16 cellular contexts compared by ENCODE assay signal in the genomic region with DNA sequence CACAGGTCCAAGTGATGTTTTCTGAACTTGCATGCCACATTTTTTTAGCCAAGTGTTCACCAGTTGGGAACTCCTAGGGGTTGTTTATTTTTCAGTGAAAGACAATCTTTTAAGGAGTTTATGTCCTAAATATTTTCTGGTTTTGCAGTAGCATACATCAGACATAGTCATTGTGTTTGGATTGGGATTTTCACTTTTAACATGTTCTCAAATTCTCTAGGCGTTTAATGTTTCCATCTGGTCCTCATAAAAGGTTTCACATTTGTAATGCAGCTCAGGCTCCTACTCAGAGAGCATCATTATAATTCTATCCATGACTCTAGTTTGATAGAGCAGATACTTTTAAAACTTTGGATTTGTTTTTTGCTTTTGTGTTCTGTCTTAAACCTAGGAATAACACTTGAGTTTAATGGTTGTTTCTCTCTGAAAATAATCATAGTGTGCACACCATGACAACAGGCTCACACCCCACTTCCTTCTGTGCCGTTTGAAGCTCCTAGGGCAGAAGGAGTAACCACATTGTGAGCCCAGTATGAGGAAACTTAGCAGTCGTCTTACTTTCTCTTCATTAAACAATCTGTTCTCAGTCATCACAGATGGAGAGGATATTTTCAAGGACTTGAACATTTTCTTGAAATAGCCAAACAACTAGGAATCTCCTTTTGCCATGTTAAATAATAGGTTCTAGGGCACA.
A peak's percentile ranks its signal among the peaks of the same experiment; 100 is the strongest.
DNase-seq lines count a peak whose midpoint lies in the region; FAIRE-seq and TF ChIP-seq lines count a peak whose summit lies in the region.
"Had no signal": no experiment of that assay in that cellular context is flagged by ENCODE, and none has a peak within 500 bp of the region (broad histone marks: within the 10 kb centered on the region; RNA-seq: fewer than 3 reads in every experiment).

No MANE protein-coding gene starts in this region.

- H3K27me3 Mint-ChIP-seq in CD14-positive monocyte (ENCODE audit: low read depth in 3 of 3): no peaks in the 10 kb centered on the region

- no peaks in the 10 kb centered on the region for H3K9me3 ChIP-seq in kidney (ENCODE audit: control insufficient read depth in 1 of 2, low read length in 2 of 2)
- H3K9me3 ChIP-seq: adrenal gland, left lung had no signal

- no peaks in the 10 kb centered on the region for H3K36me3 Mint-ChIP-seq in CD14-positive monocyte
- H3K36me3 Mint-ChIP-seq: activated CD4-positive, alpha-beta memory T cell treated with anti-CD3 and anti-CD28 coated beads for 36 hours had no signal

- no peak for TF ChIP-seq CTCF in CD14-positive monocyte (IDR thresholded peaks at IDR 0.05)
- TF ChIP-seq CTCF in kidney (IDR thresholded peaks at IDR 0.05; ENCODE audit: borderline replicate concordance, extremely low read depth, insufficient read depth): no peak

- FAIRE-seq in kidney (lab: Jason Lieb, UNC): no peak

- no peak overlapping the region for H3K4me3 ChIP-seq in kidney (ENCODE audit: low read length in 2 of 2)
- H3K4me3 ChIP-seq: adrenal gland, left lung had no signal

- intact Hi-C loops in CD14-positive monocyte (cut with micrococcal nuclease) (no loop called here), kidney (cut with DNase I) (no loop called here)

- H3K27ac ChIP-seq in kidney (ENCODE audit: low read depth in 2 of 2, low read length in 2 of 2): no peak overlapping the region
- H3K27ac ChIP-seq: adrenal gland, left lung had no signal

- H3K9ac ChIP-seq in kidney (ENCODE audit: low read length in 2 of 2): no peak overlapping the region

- peaks cover 0 to 2% (median 0%) of the 10 kb centered on the region in 7 donors for H3K9me3 Mint-ChIP-seq in CD14-positive monocyte
- H3K9me3 Mint-ChIP-seq: activated CD4-positive, alpha-beta memory T cell treated with anti-CD3 and anti-CD28 coated beads for 36 hours; activated T-helper 1 cell treated with anti-CD3 and anti-CD28 coated beads, Interleukin-12 subunit alpha, Interleukin-12 subunit beta, Interleukin-2, Interleukin-4 antibody, amounts not matched to agents 30 ng/mL and 10 ng/mL and 1 ng/mL, durations not matched to agents 14 hours and 24 hours and 36 hours had no signal

- peaks cover 27% of the 10 kb centered on the region for H3K4me1 Mint-ChIP-seq in CD14-positive monocyte

- H3K4me3 Mint-ChIP-seq in CD14-positive monocyte: no peak overlapping the region
- H3K4me3 Mint-ChIP-seq: activated CD4-positive, alpha-beta memory T cell treated with anti-CD3 and anti-CD28 coated beads for 36 hours; activated T-helper 1 cell treated with anti-CD3 and anti-CD28 coated beads, Interleukin-12 subunit alpha, Interleukin-12 subunit beta, Interleukin-2, Interleukin-4 antibody, amounts not matched to agents 30 ng/mL and 10 ng/mL and 1 ng/mL, durations not matched to agents 14 hours and 24 hours and 36 hours had no signal

- H3K27ac Mint-ChIP-seq in CD14-positive monocyte: peak overlapping the region in 5 of 7 donors; percentile 4 to 72 (median 46)
- H3K27ac Mint-ChIP-seq: activated CD4-positive, alpha-beta memory T cell treated with anti-CD3 and anti-CD28 coated beads for 36 hours; activated T-helper 1 cell treated with anti-CD3 and anti-CD28 coated beads, Interleukin-12 subunit alpha, Interleukin-12 subunit beta, Interleukin-2, Interleukin-4 antibody, amounts not matched to agents 30 ng/mL and 10 ng/mL and 1 ng/mL, durations not matched to agents 14 hours and 24 hours and 36 hours had no signal

- no peaks in the 10 kb centered on the region for H3K36me3 ChIP-seq in kidney (ENCODE audit: control insufficient read depth in 1 of 2, insufficient read depth in 2 of 2, low read length in 2 of 2)
- H3K36me3 ChIP-seq: adrenal gland, left lung had no signal

- no peak for DNase-seq in CD14-positive monocyte (ENCODE audit: low spot score)
- DNase-seq in KG1 (lab: John Stamatoyannopoulos, UW): peak; percentile 5
- peak; percentile 76 for DNase-seq in SKM-1 treated with dmso at 0.1 percent for 144 hours (lab: John Stamatoyannopoulos, UW; ENCODE audit: unreplicated experiment)
- DNase-seq in myocyte (ENCODE audit: low read depth): peak; percentile 24
- DNase-seq in NCI-H526 treated with DMSO at 0.1 percent for 48 hours (lab: John Stamatoyannopoulos, UW): no peak
- DNase-seq in kidney: no peak
- DNase-seq in activated gamma-delta T cell (lab: John Stamatoyannopoulos, UW): no peak
- no peak for DNase-seq in NCI-H2171 (lab: John Stamatoyannopoulos, UW)
- DNase-seq: activated CD4-positive, alpha-beta memory T cell treated with anti-CD3 and anti-CD28 coated beads for 36 hours; adrenal gland; C1 segment of cervical spinal cord; DMS79 treated with DMSO at 0.1 percent for 48 hours; left lung; NCI-H1436; stimulated activated CD4-positive, alpha-beta T cell treated with anti-CD3 and anti-CD28 coated beads, Interleukin-2, amount 100 ng/mL, for 24 hours had no signal

- no peaks in the 10 kb centered on the region for H3K4me1 ChIP-seq in kidney (ENCODE audit: control insufficient read depth in 1 of 2, insufficient read depth in 1 of 2, low read depth in 1 of 2, low read length in 2 of 2)
- H3K4me1 ChIP-seq: adrenal gland, left lung had no signal

Comparison
In these comparisons a context has a peak if more than half of its experiments do, and no peak if none do; other contexts are left out.
1. DNase-seq: peak in KG1 (single experiment), SKM-1 treated with dmso at 0.1 percent for 144 hours (single experiment) and myocyte (single experiment); none in CD14-positive monocyte (single experiment), NCI-H526 treated with DMSO at 0.1 percent for 48 hours (single experiment), kidney (single experiment), activated gamma-delta T cell (single experiment) and NCI-H2171 (single experiment).